Comparison of ENCODE assay signal across 1 cellular context in the genomic region with DNA sequence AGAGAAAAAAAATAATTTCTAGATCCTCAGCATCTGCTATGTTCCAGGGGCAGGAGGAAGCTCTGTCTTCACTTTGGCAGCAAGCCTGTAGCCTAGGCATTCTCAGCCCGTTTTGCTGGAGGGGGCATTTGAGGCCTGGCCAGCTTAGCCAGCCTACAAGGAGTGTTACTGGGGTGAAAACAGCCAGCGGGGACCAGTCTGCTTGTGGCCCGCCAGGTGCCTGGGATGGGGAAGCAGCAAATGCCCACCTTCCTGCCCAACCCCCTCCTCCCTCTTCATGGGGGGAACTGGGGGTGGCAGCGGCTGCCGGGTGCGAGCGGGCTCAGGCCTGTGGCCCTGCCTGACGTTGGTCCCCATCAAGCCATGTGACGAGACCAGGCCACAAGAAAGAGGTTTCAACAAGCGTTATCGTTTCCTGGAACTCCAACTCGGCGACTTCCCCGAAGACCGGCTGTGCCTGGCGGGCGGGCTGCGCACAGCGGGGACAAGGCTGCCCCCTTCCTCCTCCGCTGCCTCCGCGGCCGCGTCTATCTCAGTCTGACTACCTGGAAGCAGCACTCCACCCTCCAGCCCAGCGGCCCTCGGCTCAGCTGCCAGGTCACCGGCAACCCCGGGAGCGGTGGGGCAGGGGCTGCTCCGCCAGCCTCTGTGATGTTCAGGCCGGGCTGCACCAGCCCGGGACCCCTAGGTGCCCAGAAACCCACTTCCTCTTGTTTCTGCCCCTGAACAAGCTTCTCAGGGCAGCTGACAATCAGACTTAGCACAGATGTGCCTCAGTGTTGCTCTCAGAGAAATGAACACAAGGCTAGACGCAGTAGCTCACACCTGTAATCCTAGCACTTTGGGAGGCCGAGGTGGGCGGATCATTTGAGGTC.
A peak's percentile ranks its signal among the peaks of the same experiment; 100 is the strongest.
TF ChIP-seq lines count a peak whose summit lies in the region.

No MANE protein-coding gene starts in this region.

TF ChIP-seq in WTC11, 78 proteins besides CTCF, POLR2A, EP300 and RAD21 (continued from another document):
- TF ChIP-seq, protein P1, sequence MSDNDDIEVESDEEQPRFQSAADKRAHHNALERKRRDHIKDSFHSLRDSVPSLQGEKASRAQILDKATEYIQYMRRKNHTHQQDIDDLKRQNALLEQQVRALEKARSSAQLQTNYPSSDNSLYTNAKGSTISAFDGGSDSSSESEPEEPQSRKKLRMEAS (CRISPR knock-in tag; IDR thresholded peaks at IDR 0.05) = 0 out of 2 replicates have a peak, but pooled peaks have one; percentile 18
- no peak for TF ChIP-seq ZNF232 (CRISPR knock-in tag; IDR thresholded peaks at IDR 0.05)
- no peak for TF ChIP-seq EMX1 (CRISPR knock-in tag; IDR thresholded peaks at IDR 0.05)
- TF ChIP-seq, protein P2, sequence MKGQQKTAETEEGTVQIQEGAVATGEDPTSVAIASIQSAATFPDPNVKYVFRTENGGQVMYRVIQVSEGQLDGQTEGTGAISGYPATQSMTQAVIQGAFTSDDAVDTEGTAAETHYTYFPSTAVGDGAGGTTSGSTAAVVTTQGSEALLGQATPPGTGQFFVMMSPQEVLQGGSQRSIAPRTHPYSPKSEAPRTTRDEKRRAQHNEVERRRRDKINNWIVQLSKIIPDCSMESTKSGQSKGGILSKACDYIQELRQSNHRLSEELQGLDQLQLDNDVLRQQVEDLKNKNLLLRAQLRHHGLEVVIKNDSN (CRISPR knock-in tag; IDR thresholded peaks at IDR 0.05) = peak; percentile 30; the same call in 1 of the 2 replicates
- TF ChIP-seq, protein P3, sequence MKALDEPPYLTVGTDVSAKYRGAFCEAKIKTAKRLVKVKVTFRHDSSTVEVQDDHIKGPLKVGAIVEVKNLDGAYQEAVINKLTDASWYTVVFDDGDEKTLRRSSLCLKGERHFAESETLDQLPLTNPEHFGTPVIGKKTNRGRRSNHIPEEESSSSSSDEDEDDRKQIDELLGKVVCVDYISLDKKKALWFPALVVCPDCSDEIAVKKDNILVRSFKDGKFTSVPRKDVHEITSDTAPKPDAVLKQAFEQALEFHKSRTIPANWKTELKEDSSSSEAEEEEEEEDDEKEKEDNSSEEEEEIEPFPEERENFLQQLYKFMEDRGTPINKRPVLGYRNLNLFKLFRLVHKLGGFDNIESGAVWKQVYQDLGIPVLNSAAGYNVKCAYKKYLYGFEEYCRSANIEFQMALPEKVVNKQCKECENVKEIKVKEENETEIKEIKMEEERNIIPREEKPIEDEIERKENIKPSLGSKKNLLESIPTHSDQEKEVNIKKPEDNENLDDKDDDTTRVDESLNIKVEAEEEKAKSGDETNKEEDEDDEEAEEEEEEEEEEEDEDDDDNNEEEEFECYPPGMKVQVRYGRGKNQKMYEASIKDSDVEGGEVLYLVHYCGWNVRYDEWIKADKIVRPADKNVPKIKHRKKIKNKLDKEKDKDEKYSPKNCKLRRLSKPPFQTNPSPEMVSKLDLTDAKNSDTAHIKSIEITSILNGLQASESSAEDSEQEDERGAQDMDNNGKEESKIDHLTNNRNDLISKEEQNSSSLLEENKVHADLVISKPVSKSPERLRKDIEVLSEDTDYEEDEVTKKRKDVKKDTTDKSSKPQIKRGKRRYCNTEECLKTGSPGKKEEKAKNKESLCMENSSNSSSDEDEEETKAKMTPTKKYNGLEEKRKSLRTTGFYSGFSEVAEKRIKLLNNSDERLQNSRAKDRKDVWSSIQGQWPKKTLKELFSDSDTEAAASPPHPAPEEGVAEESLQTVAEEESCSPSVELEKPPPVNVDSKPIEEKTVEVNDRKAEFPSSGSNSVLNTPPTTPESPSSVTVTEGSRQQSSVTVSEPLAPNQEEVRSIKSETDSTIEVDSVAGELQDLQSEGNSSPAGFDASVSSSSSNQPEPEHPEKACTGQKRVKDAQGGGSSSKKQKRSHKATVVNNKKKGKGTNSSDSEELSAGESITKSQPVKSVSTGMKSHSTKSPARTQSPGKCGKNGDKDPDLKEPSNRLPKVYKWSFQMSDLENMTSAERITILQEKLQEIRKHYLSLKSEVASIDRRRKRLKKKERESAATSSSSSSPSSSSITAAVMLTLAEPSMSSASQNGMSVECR (CRISPR knock-in tag; IDR thresholded peaks at IDR 0.05; ENCODE audit: borderline replicate concordance) = no peak
- TF ChIP-seq SP1 (CRISPR knock-in tag; conservative IDR thresholded peaks at IDR 0.05) = no peak
- TF ChIP-seq JUN (CRISPR knock-in tag; IDR thresholded peaks at IDR 0.05) = no peak
- TF ChIP-seq, protein P4, sequence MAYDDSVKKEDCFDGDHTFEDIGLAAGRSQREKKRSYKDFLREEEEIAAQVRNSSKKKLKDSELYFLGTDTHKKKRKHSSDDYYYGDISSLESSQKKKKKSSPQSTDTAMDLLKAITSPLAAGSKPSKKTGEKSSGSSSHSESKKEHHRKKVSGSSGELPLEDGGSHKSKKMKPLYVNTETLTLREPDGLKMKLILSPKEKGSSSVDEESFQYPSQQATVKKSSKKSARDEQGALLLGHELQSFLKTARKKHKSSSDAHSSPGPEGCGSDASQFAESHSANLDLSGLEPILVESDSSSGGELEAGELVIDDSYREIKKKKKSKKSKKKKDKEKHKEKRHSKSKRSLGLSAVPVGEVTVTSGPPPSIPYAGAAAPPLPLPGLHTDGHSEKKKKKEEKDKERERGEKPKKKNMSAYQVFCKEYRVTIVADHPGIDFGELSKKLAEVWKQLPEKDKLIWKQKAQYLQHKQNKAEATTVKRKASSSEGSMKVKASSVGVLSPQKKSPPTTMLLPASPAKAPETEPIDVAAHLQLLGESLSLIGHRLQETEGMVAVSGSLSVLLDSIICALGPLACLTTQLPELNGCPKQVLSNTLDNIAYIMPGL (CRISPR knock-in tag; IDR thresholded peaks at IDR 0.05) = no peak
- no peak for TF ChIP-seq RORB (CRISPR knock-in tag; IDR thresholded peaks at IDR 0.05)
- TF ChIP-seq MXD4 (CRISPR knock-in tag; IDR thresholded peaks at IDR 0.05; ENCODE audit: borderline replicate concordance) = no peak
- TF ChIP-seq SOX15 (CRISPR knock-in tag; IDR thresholded peaks at IDR 0.05) = no peak
- TF ChIP-seq, protein P5, sequence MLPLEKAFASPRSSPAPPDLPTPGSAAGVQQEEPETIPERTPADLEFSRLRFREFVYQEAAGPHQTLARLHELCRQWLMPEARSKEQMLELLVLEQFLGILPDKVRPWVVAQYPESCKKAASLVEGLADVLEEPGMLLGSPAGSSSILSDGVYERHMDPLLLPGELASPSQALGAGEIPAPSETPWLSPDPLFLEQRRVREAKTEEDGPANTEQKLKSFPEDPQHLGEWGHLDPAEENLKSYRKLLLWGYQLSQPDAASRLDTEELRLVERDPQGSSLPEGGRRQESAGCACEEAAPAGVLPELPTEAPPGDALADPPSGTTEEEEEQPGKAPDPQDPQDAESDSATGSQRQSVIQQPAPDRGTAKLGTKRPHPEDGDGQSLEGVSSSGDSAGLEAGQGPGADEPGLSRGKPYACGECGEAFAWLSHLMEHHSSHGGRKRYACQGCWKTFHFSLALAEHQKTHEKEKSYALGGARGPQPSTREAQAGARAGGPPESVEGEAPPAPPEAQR (CRISPR knock-in tag; IDR thresholded peaks at IDR 0.05) = no peak
- no peak for TF ChIP-seq ZBTB21 (CRISPR knock-in tag; IDR thresholded peaks at IDR 0.05; ENCODE audit: borderline replicate concordance)
- TF ChIP-seq ZNF317 (CRISPR knock-in tag; IDR thresholded peaks at IDR 0.05; ENCODE audit: borderline replicate concordance, low read depth) = no peak
- no peak for TF ChIP-seq ZNF138 (CRISPR knock-in tag; conservative IDR thresholded peaks at IDR 0.05)
- no peak for TF ChIP-seq NR1H2 (CRISPR knock-in tag; IDR thresholded peaks at IDR 0.05)
- TF ChIP-seq SMAD3 (CRISPR knock-in tag; IDR thresholded peaks at IDR 0.05; ENCODE audit: borderline replicate concordance) = no peak
- TF ChIP-seq, protein P6, sequence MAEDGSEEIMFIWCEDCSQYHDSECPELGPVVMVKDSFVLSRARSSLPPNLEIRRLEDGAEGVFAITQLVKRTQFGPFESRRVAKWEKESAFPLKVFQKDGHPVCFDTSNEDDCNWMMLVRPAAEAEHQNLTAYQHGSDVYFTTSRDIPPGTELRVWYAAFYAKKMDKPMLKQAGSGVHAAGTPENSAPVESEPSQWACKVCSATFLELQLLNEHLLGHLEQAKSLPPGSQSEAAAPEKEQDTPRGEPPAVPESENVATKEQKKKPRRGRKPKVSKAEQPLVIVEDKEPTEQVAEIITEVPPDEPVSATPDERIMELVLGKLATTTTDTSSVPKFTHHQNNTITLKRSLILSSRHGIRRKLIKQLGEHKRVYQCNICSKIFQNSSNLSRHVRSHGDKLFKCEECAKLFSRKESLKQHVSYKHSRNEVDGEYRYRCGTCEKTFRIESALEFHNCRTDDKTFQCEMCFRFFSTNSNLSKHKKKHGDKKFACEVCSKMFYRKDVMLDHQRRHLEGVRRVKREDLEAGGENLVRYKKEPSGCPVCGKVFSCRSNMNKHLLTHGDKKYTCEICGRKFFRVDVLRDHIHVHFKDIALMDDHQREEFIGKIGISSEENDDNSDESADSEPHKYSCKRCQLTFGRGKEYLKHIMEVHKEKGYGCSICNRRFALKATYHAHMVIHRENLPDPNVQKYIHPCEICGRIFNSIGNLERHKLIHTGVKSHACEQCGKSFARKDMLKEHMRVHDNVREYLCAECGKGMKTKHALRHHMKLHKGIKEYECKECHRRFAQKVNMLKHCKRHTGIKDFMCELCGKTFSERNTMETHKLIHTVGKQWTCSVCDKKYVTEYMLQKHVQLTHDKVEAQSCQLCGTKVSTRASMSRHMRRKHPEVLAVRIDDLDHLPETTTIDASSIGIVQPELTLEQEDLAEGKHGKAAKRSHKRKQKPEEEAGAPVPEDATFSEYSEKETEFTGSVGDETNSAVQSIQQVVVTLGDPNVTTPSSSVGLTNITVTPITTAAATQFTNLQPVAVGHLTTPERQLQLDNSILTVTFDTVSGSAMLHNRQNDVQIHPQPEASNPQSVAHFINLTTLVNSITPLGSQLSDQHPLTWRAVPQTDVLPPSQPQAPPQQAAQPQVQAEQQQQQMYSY (CRISPR knock-in tag; IDR thresholded peaks at IDR 0.05) = no peak
- TF ChIP-seq NFE2L1 (CRISPR knock-in tag; IDR thresholded peaks at IDR 0.05) = no peak
TF ChIP-seq in WTC11: peak in this region for 4.
